In the genomic region with DNA sequence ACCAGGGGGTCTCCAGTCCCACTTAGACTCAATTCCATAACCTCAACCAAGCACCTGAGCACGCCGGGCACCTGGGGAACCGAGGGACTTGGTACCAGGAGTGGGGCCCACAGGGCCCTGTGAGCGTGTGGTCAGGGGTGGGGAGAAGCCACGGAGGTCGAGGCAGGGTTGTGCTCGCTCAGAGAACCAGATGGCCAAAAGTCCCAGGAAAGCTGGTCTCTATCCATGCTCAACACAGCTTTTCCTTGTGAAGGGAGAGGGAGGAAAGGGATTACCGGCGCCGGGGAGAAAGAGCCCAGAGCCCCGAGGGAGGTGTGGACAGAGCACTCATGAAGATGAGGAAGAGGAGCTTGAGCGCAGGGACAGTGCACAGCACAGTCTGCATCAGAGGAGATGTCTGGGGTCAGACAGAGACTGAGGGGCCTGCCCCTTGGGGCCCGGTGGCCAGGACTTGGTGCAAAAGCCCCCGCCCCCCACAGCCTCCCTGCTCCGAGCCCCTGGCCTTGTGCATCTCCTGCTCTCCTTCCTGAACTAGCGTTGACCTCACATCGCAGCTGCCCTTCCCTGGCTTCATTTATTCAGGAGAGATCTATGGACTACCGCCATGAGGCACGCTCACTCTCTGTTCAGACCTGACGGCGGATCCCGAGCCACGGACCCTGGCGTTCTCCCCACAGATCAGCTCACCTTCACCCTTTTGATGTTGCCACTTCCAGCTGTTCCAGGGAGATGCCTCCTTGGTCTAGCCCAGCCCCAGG, we compare ENCODE assay signal across 14 cellular contexts.
DNase-seq lines count a peak whose midpoint lies in the region; ATAC-seq, FAIRE-seq and TF ChIP-seq lines count a peak whose summit lies in the region.
"Had no signal": no experiment of that assay in that cellular context is flagged by ENCODE, and none has a peak within 500 bp of the region (broad histone marks: within the 10 kb centered on the region; RNA-seq: fewer than 3 reads in every experiment).

No MANE protein-coding gene starts in this region.

- H3K36me3 Mint-ChIP-seq in activated T-cell treated with anti-CD3 and anti-CD28 coated beads, Interleukin-2, amount 50 U/mL, for 24 hours (ENCODE audit: low read depth): no peaks in the 10 kb centered on the region
- no peaks in the 10 kb centered on the region for H3K36me3 Mint-ChIP-seq in activated T-cell treated with anti-CD3 and anti-CD28 coated beads, Interleukin-2, amount 50 U/mL, for 4 hours (ENCODE audit: insufficient read depth)

- H3K4me3 Mint-ChIP-seq in activated T-cell treated with anti-CD3 and anti-CD28 coated beads, Interleukin-2, amount 50 U/mL, for 24 hours: no peak overlapping the region
- no peak overlapping the region for H3K4me3 Mint-ChIP-seq in activated T-cell treated with anti-CD3 and anti-CD28 coated beads, Interleukin-2, amount 50 U/mL, for 4 hours
- H3K4me3 Mint-ChIP-seq: activated B cell treated with CpG ODN at 0.5 μM for 24 hours; activated T-cell treated with anti-CD3 and anti-CD28 coated beads, Interleukin-2, amount 50 U/mL, for 72 hours; stimulated activated naive CD8-positive, alpha-beta T cell treated with anti-CD3 and anti-CD28 coated beads, Interleukin-15, amount 100 ng/mL, for 72 hours had no signal

- H4K20me1 ChIP-seq in HepG2 (ENCODE audit: insufficient read depth, low read length): no peaks in the 10 kb centered on the region

- no peak overlapping the region for H3K4me3 ChIP-seq in psoas muscle
- H3K4me3 ChIP-seq in vagina: peak overlapping the region in 1 of 2 donors; percentile 7
- H3K4me3 ChIP-seq in HepG2 (replicated peaks in 1 of 3; ENCODE audit: insufficient read depth in 1 of 3, low read depth in 2 of 3, low read length in 3 of 3): no peak overlapping the region

- no peak for TF ChIP-seq CTCF in psoas muscle (IDR thresholded peaks at IDR 0.05)
- TF ChIP-seq CTCF in vagina (IDR thresholded peaks at IDR 0.05): no peak
- TF ChIP-seq CTCF in HepG2 (CRISPR knock-in tag; IDR thresholded peaks at IDR 0.05): no peak

- no TSS peak for BruUV-seq in HepG2 (replicated peaks; lab: Mats Ljungman, UMichigan)

- peaks cover 32% of the 10 kb centered on the region for H3K4me1 ChIP-seq in psoas muscle
- peaks cover 33% of the 10 kb centered on the region for H3K4me1 ChIP-seq in vagina
- no peaks in the 10 kb centered on the region for H3K4me1 ChIP-seq in HepG2 (ENCODE audit: insufficient read depth, low read length)

- peak; percentile 9 for DNase-seq in activated T-cell treated with anti-CD3 and anti-CD28 coated beads, Interleukin-2, amount 50 U/mL, for 24 hours
- no peak for DNase-seq in activated T-cell treated with anti-CD3 and anti-CD28 coated beads, Interleukin-2, amount 50 U/mL, for 4 hours
- no peak for DNase-seq in left ventricle myocardium superior
- DNase-seq in psoas muscle: no peak
- DNase-seq in vagina (ENCODE audit: extremely low spot score in 2 of 2): peak in 1 of 2 donors; percentile 88
- DNase-seq in kidney tubule cell (ENCODE audit: low spot score): no peak
- DNase-seq in HepG2 (ENCODE audit: low spot score): no peak
- no peak for DNase-seq in iPS-NIHi11 (ENCODE audit: low spot score)
- DNase-seq: activated B cell treated with CpG ODN at 0.5 μM for 24 hours; activated T-cell treated with anti-CD3 and anti-CD28 coated beads, Interleukin-2, amount 50 U/mL, for 72 hours; NCI-H1417; NCI-H69; stimulated activated CD4-positive, alpha-beta T cell treated with anti-CD3 and anti-CD28 coated beads, Interleukin-4, amount 100 ng/mL, for 4 hours; stimulated activated naive CD8-positive, alpha-beta T cell treated with anti-CD3 and anti-CD28 coated beads, Interleukin-15, amount 100 ng/mL, for 72 hours had no signal

- WGBS in psoas muscle, 3 donors: 72 to 79% (median 78%) methylated on average over 24 of the region's 24 CpGs
- 19% methylated on average over 24 of the region's 24 CpGs for WGBS in HepG2 (ENCODE audit: low lambda C conversion rate)

- H3K4me1 Mint-ChIP-seq in activated T-cell treated with anti-CD3 and anti-CD28 coated beads, Interleukin-2, amount 50 U/mL, for 24 hours (ENCODE audit: low read depth): no peaks in the 10 kb centered on the region
- no peaks in the 10 kb centered on the region for H3K4me1 Mint-ChIP-seq in activated T-cell treated with anti-CD3 and anti-CD28 coated beads, Interleukin-2, amount 50 U/mL, for 4 hours (ENCODE audit: low read depth)
- H3K4me1 Mint-ChIP-seq: activated B cell treated with CpG ODN at 0.5 μM for 24 hours; stimulated activated naive CD8-positive, alpha-beta T cell treated with anti-CD3 and anti-CD28 coated beads, Interleukin-15, amount 100 ng/mL, for 72 hours had no signal

- no peak overlapping the region for H3K9ac ChIP-seq in HepG2 (ENCODE audit: insufficient read depth, low read depth, low read length)

- no peak for TF ChIP-seq RAD21 in HepG2 (CRISPR knock-in tag; IDR thresholded peaks at IDR 0.05)

- POLR2A ChIA-PET in HepG2 (lab: Yijun Ruan, JAX): no interaction called here

- H3K27ac ChIP-seq in psoas muscle (peak overlapping the region; percentile 88), vagina (peak overlapping the region; percentile 92), HepG2 (ENCODE audit: extremely low read length, insufficient read depth, low read length) (no peak overlapping the region)

- in situ Hi-C loops in HepG2 (cut with HindIII; ENCODE audit: extremely low pct_ligation_motif_present, low pct_unique_long_range_greater_than_20kb): no loop called here

- TF ChIP-seq EP300 in HepG2 (IDR thresholded peaks at IDR 0.05; ENCODE audit: low read depth in 2 of 2, low read length in 2 of 2) (no peak), HepG2 (CRISPR knock-in tag; IDR thresholded peaks at IDR 0.05; ENCODE audit: borderline replicate concordance) (no peak)

- no peaks in the 10 kb centered on the region for H3K27me3 Mint-ChIP-seq in activated T-cell treated with anti-CD3 and anti-CD28 coated beads, Interleukin-2, amount 50 U/mL, for 24 hours
- no peaks in the 10 kb centered on the region for H3K27me3 Mint-ChIP-seq in activated T-cell treated with anti-CD3 and anti-CD28 coated beads, Interleukin-2, amount 50 U/mL, for 4 hours (ENCODE audit: low read depth)

- H3K9me3 ChIP-seq in psoas muscle (no peaks in the 10 kb centered on the region), vagina (no peaks in the 10 kb centered on the region), HepG2 (ENCODE audit: low read length) (no peaks in the 10 kb centered on the region)

- H2AFZ ChIP-seq in HepG2 (ENCODE audit: low read length): no peak overlapping the region

- CTCF ChIA-PET in HepG2 (lab: Yijun Ruan, JAX; ENCODE audit: low intra/inter-chr PET ratio, low total read pairs): no interaction called here

- no peaks in the 10 kb centered on the region for H3K36me3 ChIP-seq in psoas muscle (ENCODE audit: insufficient read depth in 1 of 2, low read depth in 1 of 2)
- no peaks in the 10 kb centered on the region for H3K36me3 ChIP-seq in vagina
- H3K36me3 ChIP-seq in HepG2 (replicated peaks in 1 of 2; ENCODE audit: control insufficient read depth in 1 of 2, insufficient read depth in 2 of 2, low read length in 2 of 2): no peaks in the 10 kb centered on the region

- no peak overlapping the region for H3K27ac Mint-ChIP-seq in activated T-cell treated with anti-CD3 and anti-CD28 coated beads, Interleukin-2, amount 50 U/mL, for 24 hours
- H3K27ac Mint-ChIP-seq: activated B cell treated with CpG ODN at 0.5 μM for 24 hours; activated T-cell treated with anti-CD3 and anti-CD28 coated beads, Interleukin-2, amount 50 U/mL, for 72 hours; stimulated activated naive CD8-positive, alpha-beta T cell treated with anti-CD3 and anti-CD28 coated beads, Interleukin-15, amount 100 ng/mL, for 72 hours had no signal

- no peak for ATAC-seq in activated T-cell treated with anti-CD3 and anti-CD28 coated beads, Interleukin-2, amount 50 U/mL, for 4 hours
- ATAC-seq in left ventricle myocardium superior: peak; percentile 4
- ATAC-seq in psoas muscle: peak in 2 of 4 donors; percentile 10 to 32
- no peak for ATAC-seq in HepG2
- ATAC-seq: activated T-cell treated with anti-CD3 and anti-CD28 coated beads, Interleukin-2, amount 50 U/mL, for 72 hours; stimulated activated naive CD8-positive, alpha-beta T cell treated with anti-CD3 and anti-CD28 coated beads, Interleukin-15, amount 100 ng/mL, for 72 hours had no signal

- intact Hi-C loops in left ventricle myocardium superior (cut with micrococcal nuclease) (no loop called here), psoas muscle (cut with DNase I) (loop anchor here in 1 of 2 donors (5.0 kb wide), 1 partner anchor 61 kb away; no protein-coding TSS in a partner anchor), vagina (cut with DNase I) (no loop called here), HepG2 (cut with micrococcal nuclease; ENCODE audit: unreplicated experiment) (no loop called here)

- H3K4me2 ChIP-seq in HepG2 (ENCODE audit: low read depth, low read length): no peak overlapping the region

- no peaks in the 10 kb centered on the region for H3K27me3 ChIP-seq in psoas muscle (ENCODE audit: insufficient read depth in 3 of 3, low read length in 2 of 3)
- no peaks in the 10 kb centered on the region for H3K27me3 ChIP-seq in vagina
- H3K27me3 ChIP-seq in HepG2 (ENCODE audit: control insufficient read depth in 1 of 2, insufficient read depth in 2 of 2, low read length in 2 of 2): peaks cover 5 to 74% of the 10 kb centered on the region in 2 experiments; a peak in 4 of 5 replicates

- TF ChIP-seq POLR2A in vagina (IDR thresholded peaks at IDR 0.05): no peak
- TF ChIP-seq POLR2A in HepG2 (IDR thresholded peaks at IDR 0.05; ENCODE audit: insufficient read depth in 1 of 2, low read depth in 2 of 2, low read length in 2 of 2): no peak

- no peak for FAIRE-seq in HepG2 (lab: Jason Lieb, UNC)

- H3K79me2 ChIP-seq in HepG2 (ENCODE audit: insufficient read depth, low read length): no peaks in the 10 kb centered on the region

- H3K9me3 Mint-ChIP-seq in activated T-cell treated with anti-CD3 and anti-CD28 coated beads, Interleukin-2, amount 50 U/mL, for 24 hours: no peaks in the 10 kb centered on the region
- no peaks in the 10 kb centered on the region for H3K9me3 Mint-ChIP-seq in activated T-cell treated with anti-CD3 and anti-CD28 coated beads, Interleukin-2, amount 50 U/mL, for 4 hours
- H3K9me3 Mint-ChIP-seq: activated B cell treated with CpG ODN at 0.5 μM for 24 hours; activated T-cell treated with anti-CD3 and anti-CD28 coated beads, Interleukin-2, amount 50 U/mL, for 72 hours; stimulated activated naive CD8-positive, alpha-beta T cell treated with anti-CD3 and anti-CD28 coated beads, Interleukin-15, amount 100 ng/mL, for 72 hours had no signal

TF ChIP-seq in HepG2, 621 proteins besides CTCF, POLR2A, EP300 and RAD21 (continues in another document):
- TF ChIP-seq, protein P1, sequence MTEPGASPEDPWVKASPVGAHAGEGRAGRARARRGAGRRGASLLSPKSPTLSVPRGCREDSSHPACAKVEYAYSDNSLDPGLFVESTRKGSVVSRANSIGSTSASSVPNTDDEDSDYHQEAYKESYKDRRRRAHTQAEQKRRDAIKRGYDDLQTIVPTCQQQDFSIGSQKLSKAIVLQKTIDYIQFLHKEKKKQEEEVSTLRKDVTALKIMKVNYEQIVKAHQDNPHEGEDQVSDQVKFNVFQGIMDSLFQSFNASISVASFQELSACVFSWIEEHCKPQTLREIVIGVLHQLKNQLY (CRISPR knock-in tag; IDR thresholded peaks at IDR 0.05): no peak
- TF ChIP-seq ZFP62 (CRISPR knock-in tag; IDR thresholded peaks at IDR 0.05): no peak
- TF ChIP-seq SRF (IDR thresholded peaks at IDR 0.05; ENCODE audit: low read depth, low read length): no peak
- no peak for TF ChIP-seq ZNF484 (CRISPR knock-in tag; IDR thresholded peaks at IDR 0.05; ENCODE audit: borderline replicate concordance, low read depth)
